Comparison of ENCODE assay signal across 8 cellular contexts in genomic region chr7:2519119-2519930, GRCh38. TPM values are rescaled to one million over a fixed set of nuclear protein-coding genes. Genes with fewer than 3 reads are reported as not detected.
A peak's percentile ranks its signal among the peaks of the same experiment; 100 is the strongest.
DNase-seq lines count a peak whose midpoint lies in the region; ATAC-seq and TF ChIP-seq lines count a peak whose summit lies in the region.

TSS of gene LFNG (plus strand) at chr7:2519774. CDS start at chr7:2519862, 88 bp downstream.

- H3K36me3 Mint-ChIP-seq in HFFc6 (ENCODE audit: low read depth), result no peaks in the 10 kb centered on the region
- peaks cover 21% of the 10 kb centered on the region for H3K36me3 Mint-ChIP-seq in activated naive CD8-positive, alpha-beta T cell treated with anti-CD3 and anti-CD28 coated beads, Interleukin-2, amount 10 ng/mL, durations not matched to agents 7 days and 5 days
- no peaks in the 10 kb centered on the region for H3K36me3 Mint-ChIP-seq in type B pancreatic cell

- no peaks in the 10 kb centered on the region for H3K9me3 Mint-ChIP-seq in HFFc6
- no peaks in the 10 kb centered on the region for H3K9me3 Mint-ChIP-seq in activated naive CD8-positive, alpha-beta T cell treated with anti-CD3 and anti-CD28 coated beads, Interleukin-2, amount 10 ng/mL, durations not matched to agents 7 days and 5 days
- no peaks in the 10 kb centered on the region for H3K9me3 Mint-ChIP-seq in type B pancreatic cell

- H3K36me3 ChIP-seq in cardiac muscle cell, result no peaks in the 10 kb centered on the region

- peak within 1 kb of the TSS; percentile 91 for H3K4me3 Mint-ChIP-seq in HFFc6
- peak within 1 kb of the TSS; percentile 97 for H3K4me3 Mint-ChIP-seq in activated naive CD8-positive, alpha-beta T cell treated with anti-CD3 and anti-CD28 coated beads, Interleukin-2, amount 10 ng/mL, durations not matched to agents 7 days and 5 days
- H3K4me3 Mint-ChIP-seq in type B pancreatic cell, result peak within 1 kb of the TSS; percentile 88

- H3K27me3 Mint-ChIP-seq in HFFc6 (ENCODE audit: insufficient read depth), result peaks cover 2% of the 10 kb centered on the region
- no peaks in the 10 kb centered on the region for H3K27me3 Mint-ChIP-seq in activated naive CD8-positive, alpha-beta T cell treated with anti-CD3 and anti-CD28 coated beads, Interleukin-2, amount 10 ng/mL, durations not matched to agents 7 days and 5 days
- peaks cover 31% of the 10 kb centered on the region for H3K27me3 Mint-ChIP-seq in type B pancreatic cell

- TF ChIP-seq CTCF in GM12864 (IDR thresholded peaks at IDR 0.05; ENCODE audit: low read depth, low read length, missing control alignments) (no peak), HFFc6 (IDR thresholded peaks at IDR 0.05) (no peak), cardiac muscle cell (IDR thresholded peaks at IDR 0.05; ENCODE audit: low read depth, low read length) (no peak), type B pancreatic cell (conservative IDR thresholded peaks at IDR 0.05) (no peak)

- H3K27ac Mint-ChIP-seq in HFFc6 (peak within 1 kb of the TSS; percentile 58), type B pancreatic cell (peak within 1 kb of the TSS; percentile 31)
- peak within 1 kb of the TSS; percentile 90 for H3K27ac Mint-ChIP-seq in activated naive CD8-positive, alpha-beta T cell treated with anti-CD3 and anti-CD28 coated beads, Interleukin-2, amount 10 ng/mL, durations not matched to agents 7 days and 5 days

- peak; percentile 40 for DNase-seq in GM12864 (ENCODE audit: low read depth)
- DNase-seq in HFFc6, result peak; percentile 75
- DNase-seq in NCI-H1048 (lab: John Stamatoyannopoulos, UW), result peak; percentile 62
- DNase-seq in SW 1271 (lab: John Stamatoyannopoulos, UW), result peak; percentile 83 to 90
- peak; percentile 96 for DNase-seq in activated naive CD8-positive, alpha-beta T cell treated with anti-CD3 and anti-CD28 coated beads, Interleukin-2, amount 10 ng/mL, durations not matched to agents 7 days and 5 days
- peak; percentile 90 to 96 for DNase-seq in cardiac muscle cell (ENCODE audit: low read depth in 1 of 2, low spot score in 1 of 2)
- DNase-seq in pons (ENCODE audit: low spot score), result peak; percentile 90
- peak; percentile 88 for DNase-seq in type B pancreatic cell (ENCODE audit: extremely low spot score, unreplicated experiment)

- H3K4me1 Mint-ChIP-seq in HFFc6 (ENCODE audit: low read depth) (peaks cover 52% of the 10 kb centered on the region), type B pancreatic cell (ENCODE audit: unreplicated experiment) (peaks cover 25% of the 10 kb centered on the region)
- peaks cover 12% of the 10 kb centered on the region for H3K4me1 Mint-ChIP-seq in activated naive CD8-positive, alpha-beta T cell treated with anti-CD3 and anti-CD28 coated beads, Interleukin-2, amount 10 ng/mL, durations not matched to agents 7 days and 5 days

- H3K4me1 ChIP-seq in cardiac muscle cell (ENCODE audit: low read depth), result no peaks in the 10 kb centered on the region

- POLR2A ChIA-PET in activated naive CD8-positive, alpha-beta T cell treated with anti-CD3 and anti-CD28 coated beads, Interleukin-2, amount 10 ng/mL, durations not matched to agents 7 days and 5 days (lab: Charles Lee), result interaction anchor here (0.6 to 12.9 kb wide), 6 partner anchors 8 to 41 kb away, joined by 3 to 207 read pairs (median 6); no protein-coding TSS in a partner anchor

- H3K4me3 ChIP-seq in GM12864 (ENCODE audit: low read depth, low read length) (peak within 1 kb of the TSS; percentile 56), cardiac muscle cell (peak within 1 kb of the TSS; percentile 22)

- H3K9me3 ChIP-seq in cardiac muscle cell (ENCODE audit: low read depth), result no peaks in the 10 kb centered on the region

- ATAC-seq in activated naive CD8-positive, alpha-beta T cell treated with anti-CD3 and anti-CD28 coated beads, Interleukin-2, amount 10 ng/mL, durations not matched to agents 7 days and 5 days (ENCODE audit: low read depth), result peak; percentile 69

- H3K27ac ChIP-seq in cardiac muscle cell, result no peak within 1 kb of the TSS

- H3K27me3 ChIP-seq in cardiac muscle cell, result peaks cover 39% of the 10 kb centered on the region

RNA-seq across cellular contexts. Expression of gene LFNG, which starts in this region (rescaled TPM):
- total RNA-seq in HFFc6 (2021; fragmentation: NEBNext Ultra II Directional; extraction: Animal tissue kit (Norgen Biotek cat#: 25700)), result 10 to 100 TPM in 2 of 6 experiments, 1 to 10 TPM in 4; 8.6 to 11.7 (median 9.6) TPM
- total RNA-seq in activated naive CD8-positive, alpha-beta T cell treated with anti-CD3 and anti-CD28 coated beads, Interleukin-2, amount 10 ng/mL, durations not matched to agents 7 days and 5 days, result 100 to 1,000 TPM; 115 to 121 TPM
- total RNA-seq in cardiac muscle cell, result 1.3 and 1.6 TPM in 2 replicates
- 0.45 TPM in 1 of 2 replicates, not detected in the other for polyA plus RNA-seq in cardiac muscle cell
- total RNA-seq in type B pancreatic cell (ENCODE audit: low replicate concordance), result 5.0 and 15.3 TPM in 2 replicates

Comparison
In these comparisons a context has a peak if more than half of its experiments do, and no peak if none do; other contexts are left out.
1. DNase-seq: peak in every context shown above with its lines; median percentile 96 in activated naive CD8-positive, alpha-beta T cell treated with anti-CD3 and anti-CD28 coated beads, Interleukin-2, amount 10 ng/mL, durations not matched to agents 7 days and 5 days; 93 in cardiac muscle cell; 90 in pons; 88 in type B pancreatic cell; 86 in SW 1271; 75 in HFFc6; 62 in NCI-H1048; 40 in GM12864.
2. H3K27ac Mint-ChIP-seq: peak in every context shown above with its lines; median percentile 90 in activated naive CD8-positive, alpha-beta T cell treated with anti-CD3 and anti-CD28 coated beads, Interleukin-2, amount 10 ng/mL, durations not matched to agents 7 days and 5 days; 58 in HFFc6; 31 in type B pancreatic cell.